1 cellular context compared by ENCODE assay signal in the genomic region with DNA sequence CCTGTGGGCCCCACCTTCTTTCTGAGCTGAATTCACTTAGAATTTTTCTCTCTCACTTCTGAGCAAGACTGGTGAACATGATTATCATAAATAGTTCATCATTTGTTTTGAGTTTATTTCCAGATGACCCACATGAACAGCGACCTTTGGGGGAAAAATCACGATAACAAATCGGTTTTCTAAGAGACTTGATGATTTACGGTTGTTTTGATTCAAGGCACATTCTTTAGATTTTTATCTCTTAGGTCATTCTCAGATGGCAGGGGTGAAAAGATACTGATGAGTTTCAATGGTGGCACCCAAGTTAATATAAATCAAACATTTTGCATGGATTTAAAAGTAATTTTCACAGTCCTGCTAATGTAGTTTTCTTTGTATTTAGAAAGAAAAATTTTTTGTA.
TF ChIP-seq lines count a peak whose summit lies in the region.

No MANE protein-coding gene starts in this region.

TF ChIP-seq in WTC11, 78 proteins besides CTCF, POLR2A, EP300 and RAD21 (continued from another document):
- no peak for TF ChIP-seq STAT6 (CRISPR knock-in tag; conservative IDR thresholded peaks at IDR 0.05; ENCODE audit: low read depth)
- TF ChIP-seq NR3C1 (CRISPR knock-in tag; conservative IDR thresholded peaks at IDR 0.05; ENCODE audit: low read depth) = no peak
- TF ChIP-seq CBFB (CRISPR knock-in tag; IDR thresholded peaks at IDR 0.05; ENCODE audit: low read depth) = no peak
- TF ChIP-seq, protein P1, sequence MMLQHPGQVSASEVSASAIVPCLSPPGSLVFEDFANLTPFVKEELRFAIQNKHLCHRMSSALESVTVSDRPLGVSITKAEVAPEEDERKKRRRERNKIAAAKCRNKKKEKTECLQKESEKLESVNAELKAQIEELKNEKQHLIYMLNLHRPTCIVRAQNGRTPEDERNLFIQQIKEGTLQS (CRISPR knock-in tag; conservative IDR thresholded peaks at IDR 0.05) = no peak
- TF ChIP-seq TP53 (CRISPR knock-in tag; IDR thresholded peaks at IDR 0.05) = no peak
- no peak for TF ChIP-seq ZNF232 (CRISPR knock-in tag; IDR thresholded peaks at IDR 0.05)
- no peak for TF ChIP-seq IRF2 (CRISPR knock-in tag; IDR thresholded peaks at IDR 0.05; ENCODE audit: borderline replicate concordance, low read depth)
